Comparison of ENCODE assay signal across 25 cellular contexts in the genomic region with DNA sequence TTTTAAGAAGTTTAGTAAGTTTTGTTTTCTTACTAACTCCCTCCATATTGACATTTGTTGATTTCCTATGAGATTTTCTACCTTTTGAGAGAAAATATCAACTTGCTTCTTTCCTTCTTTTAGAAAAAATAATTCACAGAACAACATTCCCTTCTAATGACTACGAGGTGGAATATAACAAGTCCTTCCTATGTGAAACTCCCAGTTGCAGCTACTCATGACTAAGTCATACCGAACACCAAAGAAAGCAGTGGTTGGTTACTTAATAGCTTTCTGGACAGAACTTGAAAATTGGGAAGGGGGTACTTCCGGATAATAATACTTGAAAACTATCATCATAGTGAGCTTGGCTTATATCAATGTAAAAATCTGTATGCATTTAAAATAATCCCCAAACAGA.
"Had no signal": no experiment of that assay in that cellular context is flagged by ENCODE, and none has a peak within 500 bp of the region (broad histone marks: within the 10 kb centered on the region; RNA-seq: fewer than 3 reads in every experiment).

No MANE protein-coding gene starts in this region.

- H3K9me3 ChIP-seq: body of pancreas, gastrocnemius medialis, mucosa of descending colon, sigmoid colon, transverse colon, uterus had no signal

- H3K27me3 ChIP-seq: body of pancreas, gastrocnemius medialis, sigmoid colon, transverse colon, uterus had no signal

- DNase-seq: activated CD4-positive, alpha-beta T cell treated with anti-CD3 and anti-CD28 coated beads for 36 hours; activated CD4-positive, alpha-beta T cell treated with anti-CD3 and anti-CD28 coated beads, Interleukin-2, amount 50 U/mL, for 4 hours; activated CD8-positive, alpha-beta memory T cell treated with anti-CD3 and anti-CD28 coated beads for 24 hours; activated CD8-positive, alpha-beta memory T cell treated with anti-CD3 and anti-CD28 coated beads, Interleukin-2, amount 50 U/mL, for 4 hours; activated naive CD4-positive, alpha-beta T cell treated with Interleukin-2 at 50 U/mL for 16 hours; activated naive CD8-positive, alpha-beta T cell treated with anti-CD3 and anti-CD28 coated beads for 36 hours; activated T-cell treated with anti-CD3 and anti-CD28 coated beads, Interleukin-2, amount 50 U/mL, for 24 hours; amniotic stem cell; body of pancreas; caudate nucleus; effector memory CD4-positive, alpha-beta T cell; gastrocnemius medialis; hippocampal formation; left cardiac atrium; mucosa of descending colon; nephron progenitor cell; nucleus accumbens; posterior cingulate gyrus; sigmoid colon; stimulated activated CD4-positive, alpha-beta T cell treated with anti-CD3 and anti-CD28 coated beads, Interleukin-2, amount 100 ng/mL, for 48 hours; stimulated activated CD8-positive, alpha-beta memory T cell treated with anti-CD3 and anti-CD28 coated beads, Interleukin-4, amount 100 ng/mL, for 48 hours; stimulated activated naive B cell treated with anti-CD40 and anti-IgM and Interleukin-4, amounts not matched to agents 10 μg/mL and 1 μg/mL and 100 μg/mL, for 72 hours; T-helper 9 cell; transverse colon; uterus had no signal

- H3K4me1 ChIP-seq: body of pancreas, gastrocnemius medialis, transverse colon, uterus had no signal

- H3K36me3 ChIP-seq: gastrocnemius medialis, sigmoid colon, transverse colon, uterus had no signal

- H3K4me3 ChIP-seq: body of pancreas, gastrocnemius medialis, mucosa of descending colon, sigmoid colon, transverse colon, uterus had no signal

- H3K27ac ChIP-seq: body of pancreas, gastrocnemius medialis, sigmoid colon, transverse colon, uterus had no signal
